Comparison of ENCODE assay signal across 26 cellular contexts in the genomic region with DNA sequence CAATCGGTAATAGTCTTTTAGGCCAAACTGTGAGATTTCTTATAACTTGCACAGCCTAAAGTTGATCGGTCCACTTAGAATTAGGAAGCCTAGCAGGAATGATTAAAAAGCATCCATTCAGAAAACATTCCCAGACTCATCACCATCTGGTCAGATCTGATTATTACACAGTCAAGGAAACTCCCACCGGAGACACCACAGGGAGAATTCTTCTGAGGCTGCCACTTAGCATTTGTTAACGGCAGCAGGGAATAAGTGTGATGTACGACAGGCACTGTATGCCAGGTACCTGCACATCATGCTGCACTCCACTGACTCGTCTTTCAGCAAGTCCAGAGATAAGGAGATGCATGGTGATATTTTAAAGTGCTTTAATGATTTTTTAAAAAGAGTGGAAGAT.
"Had no signal": no experiment of that assay in that cellular context is flagged by ENCODE, and none has a peak within 500 bp of the region (broad histone marks: within the 10 kb centered on the region; RNA-seq: fewer than 3 reads in every experiment).

No MANE protein-coding gene starts in this region.

- H3K4me3 Mint-ChIP-seq: dendritic cell treated with granulocyte-macrophage colony-stimulating factor and Interleukin-4, amounts not matched to agents 40 ng/mL and 50 ng/mL, for 4 days; endodermal cell; naive thymus-derived CD4-positive, alpha-beta T cell; nephron; neural progenitor cell; stimulated activated naive B cell treated with anti-CD40 and anti-IgM and Interleukin-4, amounts not matched to agents 10 μg/mL and 1 μg/mL and 100 μg/mL, for 72 hours; stimulated activated naive CD8-positive, alpha-beta T cell treated with anti-CD3 and anti-CD28 coated beads, Interleukin-15, Interleukin-2, amounts not matched to agents 100 ng/mL and 50 ng/mL, for 24 hours had no signal

- ATAC-seq: esophagus mucosa; foreskin keratinocyte; gastroesophageal sphincter; heart left ventricle; left cardiac atrium; left lung; naive thymus-derived CD4-positive, alpha-beta T cell; right lobe of liver; stimulated activated naive B cell treated with anti-CD40 and anti-IgM and Interleukin-4, amounts not matched to agents 10 μg/mL and 1 μg/mL and 100 μg/mL, for 72 hours had no signal

- H3K9me3 Mint-ChIP-seq: endodermal cell; nephron; neural progenitor cell; stimulated activated naive CD8-positive, alpha-beta T cell treated with anti-CD3 and anti-CD28 coated beads, Interleukin-15, Interleukin-2, amounts not matched to agents 100 ng/mL and 50 ng/mL, for 24 hours had no signal

- H3K4me1 Mint-ChIP-seq: endodermal cell; naive thymus-derived CD4-positive, alpha-beta T cell; nephron; stimulated activated naive B cell treated with anti-CD40 and anti-IgM and Interleukin-4, amounts not matched to agents 10 μg/mL and 1 μg/mL and 100 μg/mL, for 72 hours had no signal

- H3K27me3 Mint-ChIP-seq: dendritic cell treated with granulocyte-macrophage colony-stimulating factor and Interleukin-4, amounts not matched to agents 40 ng/mL and 50 ng/mL, for 4 days; naive thymus-derived CD4-positive, alpha-beta T cell; stimulated activated naive B cell treated with anti-CD40 and anti-IgM and Interleukin-4, amounts not matched to agents 10 μg/mL and 1 μg/mL and 100 μg/mL, for 72 hours; stimulated activated naive CD8-positive, alpha-beta T cell treated with anti-CD3 and anti-CD28 coated beads, Interleukin-15, Interleukin-2, amounts not matched to agents 100 ng/mL and 50 ng/mL, for 24 hours had no signal

- H3K36me3 Mint-ChIP-seq: naive thymus-derived CD4-positive, alpha-beta T cell; neural progenitor cell; stimulated activated naive B cell treated with anti-CD40 and anti-IgM and Interleukin-4, amounts not matched to agents 10 μg/mL and 1 μg/mL and 100 μg/mL, for 72 hours had no signal

- H3K27ac Mint-ChIP-seq: dendritic cell treated with granulocyte-macrophage colony-stimulating factor and Interleukin-4, amounts not matched to agents 40 ng/mL and 50 ng/mL, for 4 days; endodermal cell; naive thymus-derived CD4-positive, alpha-beta T cell; nephron; neural progenitor cell; stimulated activated naive B cell treated with anti-CD40 and anti-IgM and Interleukin-4, amounts not matched to agents 10 μg/mL and 1 μg/mL and 100 μg/mL, for 72 hours; stimulated activated naive CD8-positive, alpha-beta T cell treated with anti-CD3 and anti-CD28 coated beads, Interleukin-15, Interleukin-2, amounts not matched to agents 100 ng/mL and 50 ng/mL, for 24 hours had no signal

- DNase-seq: colonic mucosa; effector CD8-positive, alpha-beta T cell; endodermal cell; foreskin keratinocyte; heart left ventricle; hippocampal formation; left cardiac atrium; left lung; mesendoderm; midbrain; naive thymus-derived CD4-positive, alpha-beta T cell; nucleus accumbens; ovary; right lobe of liver; small intestine; stimulated activated CD4-positive, alpha-beta T cell treated with anti-CD3 and anti-CD28 coated beads, Interleukin-15, amount 100 ng/mL, for 24 hours; stimulated activated CD4-positive, alpha-beta T cell treated with anti-CD3 and anti-CD28 coated beads, Interleukin-2, amount 100 ng/mL, for 48 hours; stimulated activated naive B cell treated with anti-CD40 and anti-IgM and Interleukin-4, amounts not matched to agents 10 μg/mL and 1 μg/mL and 100 μg/mL, for 72 hours; upper lobe of left lung; uterus had no signal
